34 cellular contexts compared by ENCODE assay signal in genomic region chr5:80725446-80725845, GRCh38.
DNase-seq lines count a peak whose midpoint lies in the region; ATAC-seq, FAIRE-seq and TF ChIP-seq lines count a peak whose summit lies in the region.
"Had no signal": no experiment of that assay in that cellular context is flagged by ENCODE, and none has a peak within 500 bp of the region (broad histone marks: within the 10 kb centered on the region; RNA-seq: fewer than 3 reads in every experiment).

No MANE protein-coding gene starts in this region.

- in situ Hi-C loops in HepG2 (cut with HindIII; ENCODE audit: extremely low pct_ligation_motif_present, low pct_unique_long_range_greater_than_20kb) (no loop called here), K562 (cut with MboI) (no loop called here)

- TF ChIP-seq RAD21 in HepG2 (CRISPR knock-in tag; IDR thresholded peaks at IDR 0.05) (no peak), A549 (conservative IDR thresholded peaks at IDR 0.05 in 1 of 2, IDR thresholded peaks at IDR 0.05 in 1 of 2) (no peak), K562 (CRISPR knock-in tag; conservative IDR thresholded peaks at IDR 0.05 in 1 of 2, IDR thresholded peaks at IDR 0.05 in 1 of 2) (no peak)

- TF ChIP-seq POLR2A in HepG2 (IDR thresholded peaks at IDR 0.05; ENCODE audit: insufficient read depth in 1 of 2, low read depth in 2 of 2, low read length in 2 of 2), result no peak
- no peak for TF ChIP-seq POLR2A in right lobe of liver (IDR thresholded peaks at IDR 0.05)
- TF ChIP-seq POLR2A in A549 (IDR thresholded peaks at IDR 0.05; ENCODE audit: low read length), result no peak
- TF ChIP-seq POLR2A in K562 (conservative IDR thresholded peaks at IDR 0.05), result no peak

- BruUV-seq in HepG2 (replicated peaks; lab: Mats Ljungman, UMichigan) (no TSS peak), K562 (replicated peaks; lab: Mats Ljungman, UMichigan) (no TSS peak)

- H4K20me1 ChIP-seq in HepG2 (ENCODE audit: insufficient read depth, low read length) (no peaks in the 10 kb centered on the region), K562 (replicated peaks; ENCODE audit: control insufficient read depth, insufficient read depth, low read length) (no peaks in the 10 kb centered on the region)
- H4K20me1 ChIP-seq: BLaER1; BLaER1 treated with 17β-estradiol and CSF1 and Interleukin-3, amounts not matched to agents 10 nM and 100 nM had no signal

- TF ChIP-seq EP300 in HepG2 (IDR thresholded peaks at IDR 0.05; ENCODE audit: low read depth in 2 of 2, low read length in 2 of 2), result no peak
- TF ChIP-seq EP300 in HepG2 (CRISPR knock-in tag; IDR thresholded peaks at IDR 0.05; ENCODE audit: borderline replicate concordance), result no peak
- no peak for TF ChIP-seq EP300 in A549 (IDR thresholded peaks at IDR 0.05)
- TF ChIP-seq EP300 in K562 (IDR thresholded peaks at IDR 0.05; ENCODE audit: low read length), result no peak

- H3K4me3 ChIP-seq in HepG2 (replicated peaks in 1 of 3; ENCODE audit: insufficient read depth in 1 of 3, low read depth in 2 of 3, low read length in 3 of 3), result no peak overlapping the region
- H3K4me3 ChIP-seq in right lobe of liver, result no peak overlapping the region
- no peak overlapping the region for H3K4me3 ChIP-seq in A549
- H3K4me3 ChIP-seq in K562, result no peak overlapping the region
- H3K4me3 ChIP-seq: BLaER1; BLaER1 treated with 17β-estradiol and CSF1 and Interleukin-3, amounts not matched to agents 10 nM and 100 nM had no signal

- FAIRE-seq in HepG2 (lab: Jason Lieb, UNC) (no peak), A549 (lab: Jason Lieb, UNC) (no peak), K562 (lab: Jason Lieb, UNC) (no peak)
- FAIRE-seq: A204.1, D721Med had no signal

- H2AFZ ChIP-seq in HepG2 (ENCODE audit: low read length) (no peak overlapping the region), K562 (ENCODE audit: low read depth, low read length) (no peak overlapping the region)

- H3K9me1 ChIP-seq in K562 (ENCODE audit: control insufficient read depth, insufficient read depth, low read length), result no peaks in the 10 kb centered on the region

- H3K9me3 ChIP-seq in HepG2 (ENCODE audit: low read length), result peaks cover 3% of the 10 kb centered on the region; the same call in 1 of the 2 replicates
- H3K9me3 ChIP-seq in right lobe of liver, result no peaks in the 10 kb centered on the region
- no peaks in the 10 kb centered on the region for H3K9me3 ChIP-seq in A549
- no peaks in the 10 kb centered on the region for H3K9me3 ChIP-seq in K562 (replicated peaks; ENCODE audit: control insufficient read depth, insufficient read depth, low read depth, low read length)
- H3K9me3 ChIP-seq: BE2C, BLaER1 had no signal

- H3K4me2 ChIP-seq in HepG2 (ENCODE audit: low read depth, low read length) (no peak overlapping the region), A549 (no peak overlapping the region), K562 (ENCODE audit: insufficient read depth, low read length) (no peak overlapping the region)
- H3K4me2 ChIP-seq: BLaER1; BLaER1 treated with 17β-estradiol and CSF1 and Interleukin-3, amounts not matched to agents 10 nM and 100 nM had no signal

- intact Hi-C loops in HepG2 (cut with micrococcal nuclease; ENCODE audit: unreplicated experiment) (no loop called here), right lobe of liver (cut with DNase I) (no loop called here), K562 (cut with micrococcal nuclease) (no loop called here)

- 96% methylated on average over 6 of the region's 6 CpGs for WGBS in HepG2 (ENCODE audit: low lambda C conversion rate)
- 99% methylated on average over 6 of the region's 6 CpGs for WGBS in right lobe of liver (ENCODE audit: insufficient coverage, low coverage, low lambda C conversion rate, missing lambda C conversion rate)
- WGBS in A549 (ENCODE audit: missing lambda C conversion rate), result 98% methylated on average over 6 of the region's 6 CpGs
- 98% methylated on average over 6 of the region's 6 CpGs for WGBS in K562 (ENCODE audit: insufficient coverage, low coverage, missing lambda C conversion rate)

- H3K36me3 ChIP-seq in HepG2 (replicated peaks in 1 of 2; ENCODE audit: control insufficient read depth in 1 of 2, insufficient read depth in 2 of 2, low read length in 2 of 2) (peaks cover 4 to 37% of the 10 kb centered on the region in 2 experiments), right lobe of liver (peaks cover 0 to 31% (median 6%) of the 10 kb centered on the region in 4 donors), K562 (ENCODE audit: control insufficient read depth, insufficient read depth, low read length) (peaks cover 33% of the 10 kb centered on the region)

- H3K27ac ChIP-seq in HepG2 (ENCODE audit: extremely low read length, insufficient read depth, low read length) (no peak overlapping the region), right lobe of liver (no peak overlapping the region), A549 (no peak overlapping the region), K562 (ENCODE audit: extremely low read depth, low read depth, low read length) (no peak overlapping the region)
- H3K27ac ChIP-seq: 22Rv1; BLaER1; BLaER1 treated with 17β-estradiol and CSF1 and Interleukin-3, amounts not matched to agents 10 nM and 100 nM; C4-2B had no signal

- no peaks in the 10 kb centered on the region for H3K4me1 ChIP-seq in HepG2 (ENCODE audit: insufficient read depth, low read length)
- H3K4me1 ChIP-seq in right lobe of liver, result no peaks in the 10 kb centered on the region
- no peaks in the 10 kb centered on the region for H3K4me1 ChIP-seq in A549
- no peaks in the 10 kb centered on the region for H3K4me1 ChIP-seq in K562 (replicated peaks in 1 of 2; ENCODE audit: control insufficient read depth in 2 of 2, insufficient read depth in 2 of 2, low read length in 2 of 2)
- H3K4me1 ChIP-seq: BE2C; BLaER1; BLaER1 treated with 17β-estradiol and CSF1 and Interleukin-3, amounts not matched to agents 10 nM and 100 nM; Caco-2 had no signal

- DNase-seq in HepG2 (ENCODE audit: low spot score) (no peak), right lobe of liver (no peak), A549 (ENCODE audit: low read depth in 1 of 2, low spot score in 1 of 2) (no peak), K562 (ENCODE audit: extremely low read depth in 1 of 4, low spot score in 3 of 4) (no peak), T-helper 2 cell (no peak)
- DNase-seq in stimulated activated naive B cell treated with anti-CD40 and anti-IgM and Interleukin-4, amounts not matched to agents 10 μg/mL and 1 μg/mL and 100 μg/mL, for 72 hours, result no peak
- DNase-seq: 8988T; ACHN; AML-193; BE2C; C1 segment of cervical spinal cord; Caco-2; Calu3; CD4-positive, alpha-beta memory T cell; CD4-positive, alpha-beta T cell; CD4-positive, CD25-positive, alpha-beta regulatory T cell; CD8-positive, alpha-beta memory T cell; CD8-positive, alpha-beta T cell; COR-L47; DMS 273 treated with DMSO at 0.1 percent for 48 hours; DMS153; DMS53; DMS79; DMS79 treated with DMSO at 0.1 percent for 48 hours; DND-41; EL had no signal

- TF ChIP-seq CTCF in HepG2 (CRISPR knock-in tag; IDR thresholded peaks at IDR 0.05), result no peak
- no peak for TF ChIP-seq CTCF in right lobe of liver (IDR thresholded peaks at IDR 0.05)
- TF ChIP-seq CTCF in A549 (IDR thresholded peaks at IDR 0.05), result no peak
- TF ChIP-seq CTCF in K562 (IDR thresholded peaks at IDR 0.05 in 2 of 3, conservative IDR thresholded peaks at IDR 0.05 in 1 of 3; ENCODE audit: insufficient read depth in 2 of 3, low read depth in 1 of 3, low read length in 3 of 3), result no peak

- no peak overlapping the region for H3K9ac ChIP-seq in HepG2 (ENCODE audit: insufficient read depth, low read depth, low read length)
- H3K9ac ChIP-seq in K562 (ENCODE audit: insufficient read depth in 1 of 2, low read depth in 2 of 2, low read length in 2 of 2), result no peak overlapping the region
- H3K9ac ChIP-seq: BLaER1; BLaER1 treated with 17β-estradiol and CSF1 and Interleukin-3, amounts not matched to agents 10 nM and 100 nM had no signal

- peaks cover 33 to 52% of the 10 kb centered on the region in 2 donors for H3K36me3 Mint-ChIP-seq in stimulated activated naive B cell treated with anti-CD40 and anti-IgM and Interleukin-4, amounts not matched to agents 10 μg/mL and 1 μg/mL and 100 μg/mL, for 72 hours

- no peak overlapping the region for H3K4me3 Mint-ChIP-seq in stimulated activated naive B cell treated with anti-CD40 and anti-IgM and Interleukin-4, amounts not matched to agents 10 μg/mL and 1 μg/mL and 100 μg/mL, for 72 hours
- H3K4me3 Mint-ChIP-seq: B cell; CD14-positive monocyte; CD4-positive, alpha-beta memory T cell; CD4-positive, alpha-beta T cell; CD4-positive, CD25-positive, alpha-beta regulatory T cell; CD8-positive, alpha-beta memory T cell; CD8-positive, alpha-beta T cell had no signal

- no peak overlapping the region for H3K27ac Mint-ChIP-seq in stimulated activated naive B cell treated with anti-CD40 and anti-IgM and Interleukin-4, amounts not matched to agents 10 μg/mL and 1 μg/mL and 100 μg/mL, for 72 hours
- H3K27ac Mint-ChIP-seq: B cell; CD14-positive monocyte; CD4-positive, alpha-beta memory T cell; CD4-positive, alpha-beta T cell; CD4-positive, CD25-positive, alpha-beta regulatory T cell; CD8-positive, alpha-beta T cell had no signal

- ATAC-seq in HepG2 (no peak), right lobe of liver (no peak), A549 (no peak), K562 (no peak)
- no peak for ATAC-seq in stimulated activated naive B cell treated with anti-CD40 and anti-IgM and Interleukin-4, amounts not matched to agents 10 μg/mL and 1 μg/mL and 100 μg/mL, for 72 hours (replicated peaks)
- ATAC-seq: CD8-positive, alpha-beta T cell had no signal

- peaks cover 0 to under 1% of the 10 kb centered on the region in 2 donors for H3K9me3 Mint-ChIP-seq in stimulated activated naive B cell treated with anti-CD40 and anti-IgM and Interleukin-4, amounts not matched to agents 10 μg/mL and 1 μg/mL and 100 μg/mL, for 72 hours
- H3K9me3 Mint-ChIP-seq: CD4-positive, alpha-beta T cell; CD8-positive, alpha-beta T cell had no signal

- H3K79me2 ChIP-seq in HepG2 (ENCODE audit: insufficient read depth, low read length) (no peaks in the 10 kb centered on the region), K562 (ENCODE audit: control insufficient read depth, insufficient read depth, low read length) (no peaks in the 10 kb centered on the region)

- H3K4me1 Mint-ChIP-seq in stimulated activated naive B cell treated with anti-CD40 and anti-IgM and Interleukin-4, amounts not matched to agents 10 μg/mL and 1 μg/mL and 100 μg/mL, for 72 hours, result peaks cover 0 to 1% of the 10 kb centered on the region in 2 donors
- H3K4me1 Mint-ChIP-seq: CD14-positive monocyte had no signal

- POLR2A ChIA-PET in HepG2 (lab: Yijun Ruan, JAX) (no interaction called here), A549 (lab: Yijun Ruan, JAX) (no interaction called here), K562 (lab: Yijun Ruan, JAX) (interaction anchor here (1.0 to 1.2 kb wide), 2 partner anchors 9 to 16 kb away, joined by 3 to 4 read pairs; no protein-coding TSS in a partner anchor)

- CTCF ChIA-PET in HepG2 (lab: Yijun Ruan, JAX; ENCODE audit: low intra/inter-chr PET ratio, low total read pairs) (no interaction called here), A549 (lab: Yijun Ruan, JAX) (interaction anchor here (0.7 kb wide), 1 partner anchor 18 kb away, joined by 3 read pairs; no protein-coding TSS in a partner anchor), K562 (lab: Yijun Ruan, JAX; ENCODE audit: low intra/inter-chr PET ratio) (no interaction called here)

- H3K27me3 ChIP-seq in HepG2 (ENCODE audit: control insufficient read depth in 1 of 2, insufficient read depth in 2 of 2, low read length in 2 of 2) (no peaks in the 10 kb centered on the region), right lobe of liver (no peaks in the 10 kb centered on the region), K562 (ENCODE audit: control insufficient read depth in 2 of 2, insufficient read depth in 2 of 2, low read length in 2 of 2) (no peaks in the 10 kb centered on the region)
- H3K27me3 ChIP-seq: BE2C; BLaER1; BLaER1 treated with 17β-estradiol and CSF1 and Interleukin-3, amounts not matched to agents 10 nM and 100 nM had no signal

- H3K27me3 Mint-ChIP-seq in stimulated activated naive B cell treated with anti-CD40 and anti-IgM and Interleukin-4, amounts not matched to agents 10 μg/mL and 1 μg/mL and 100 μg/mL, for 72 hours, result no peaks in the 10 kb centered on the region
- H3K27me3 Mint-ChIP-seq: B cell; CD4-positive, alpha-beta memory T cell; CD4-positive, alpha-beta T cell; CD4-positive, CD25-positive, alpha-beta regulatory T cell; CD8-positive, alpha-beta memory T cell had no signal

Comparison
In these comparisons a context has a peak if more than half of its experiments do, and no peak if none do; other contexts are left out.
1. Of the 241 proteins assayed by ChIP-seq in both HepG2 and K562: peak only in HepG2: MAFF and MAFK; only in K562: none; in both: none; in neither: 239.